In the genomic region with DNA sequence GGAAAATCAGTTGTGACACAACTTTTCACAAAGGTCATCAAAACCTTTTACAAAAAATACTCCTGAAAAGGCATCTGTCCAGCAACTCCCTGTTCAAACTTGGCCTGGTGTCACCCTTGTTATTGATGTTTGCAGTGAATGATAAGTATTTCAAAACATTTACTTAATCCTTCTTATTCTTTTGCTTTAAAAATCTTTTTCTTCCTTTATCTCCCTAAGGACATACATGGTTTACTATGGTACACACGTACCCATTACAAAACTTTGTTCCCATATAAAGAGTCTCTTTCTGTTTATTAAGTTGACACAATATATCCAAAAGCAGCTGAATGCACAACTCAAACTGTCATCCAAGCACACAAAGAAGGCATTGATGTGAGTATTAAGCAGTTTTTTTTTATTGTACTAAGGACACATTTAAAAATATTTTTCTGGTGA, we compare ENCODE assay signal across 1 cellular context.
TF ChIP-seq lines count a peak whose summit lies in the region.

No MANE protein-coding gene starts in this region.

TF ChIP-seq in HepG2, 621 proteins besides CTCF, POLR2A, EP300 and RAD21 (continued from another document and continues in another):
- TF ChIP-seq, protein P1, sequence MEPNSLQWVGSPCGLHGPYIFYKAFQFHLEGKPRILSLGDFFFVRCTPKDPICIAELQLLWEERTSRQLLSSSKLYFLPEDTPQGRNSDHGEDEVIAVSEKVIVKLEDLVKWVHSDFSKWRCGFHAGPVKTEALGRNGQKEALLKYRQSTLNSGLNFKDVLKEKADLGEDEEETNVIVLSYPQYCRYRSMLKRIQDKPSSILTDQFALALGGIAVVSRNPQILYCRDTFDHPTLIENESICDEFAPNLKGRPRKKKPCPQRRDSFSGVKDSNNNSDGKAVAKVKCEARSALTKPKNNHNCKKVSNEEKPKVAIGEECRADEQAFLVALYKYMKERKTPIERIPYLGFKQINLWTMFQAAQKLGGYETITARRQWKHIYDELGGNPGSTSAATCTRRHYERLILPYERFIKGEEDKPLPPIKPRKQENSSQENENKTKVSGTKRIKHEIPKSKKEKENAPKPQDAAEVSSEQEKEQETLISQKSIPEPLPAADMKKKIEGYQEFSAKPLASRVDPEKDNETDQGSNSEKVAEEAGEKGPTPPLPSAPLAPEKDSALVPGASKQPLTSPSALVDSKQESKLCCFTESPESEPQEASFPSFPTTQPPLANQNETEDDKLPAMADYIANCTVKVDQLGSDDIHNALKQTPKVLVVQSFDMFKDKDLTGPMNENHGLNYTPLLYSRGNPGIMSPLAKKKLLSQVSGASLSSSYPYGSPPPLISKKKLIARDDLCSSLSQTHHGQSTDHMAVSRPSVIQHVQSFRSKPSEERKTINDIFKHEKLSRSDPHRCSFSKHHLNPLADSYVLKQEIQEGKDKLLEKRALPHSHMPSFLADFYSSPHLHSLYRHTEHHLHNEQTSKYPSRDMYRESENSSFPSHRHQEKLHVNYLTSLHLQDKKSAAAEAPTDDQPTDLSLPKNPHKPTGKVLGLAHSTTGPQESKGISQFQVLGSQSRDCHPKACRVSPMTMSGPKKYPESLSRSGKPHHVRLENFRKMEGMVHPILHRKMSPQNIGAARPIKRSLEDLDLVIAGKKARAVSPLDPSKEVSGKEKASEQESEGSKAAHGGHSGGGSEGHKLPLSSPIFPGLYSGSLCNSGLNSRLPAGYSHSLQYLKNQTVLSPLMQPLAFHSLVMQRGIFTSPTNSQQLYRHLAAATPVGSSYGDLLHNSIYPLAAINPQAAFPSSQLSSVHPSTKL (CRISPR knock-in tag; IDR thresholded peaks at IDR 0.05): peak; percentile 86
- TF ChIP-seq GATAD2A (CRISPR knock-in tag; IDR thresholded peaks at IDR 0.05): peak; percentile 80; the same call in 1 of the 2 replicates
- 0 out of 4 replicates have a peak, but pooled peaks of 1 of the 2 experiments have one; percentile 10 for TF ChIP-seq MAFK (conservative IDR thresholded peaks at IDR 0.05 in 1 of 2, IDR thresholded peaks at IDR 0.05 in 1 of 2; ENCODE audit: low read length in 2 of 2)
- TF ChIP-seq, protein P2, sequence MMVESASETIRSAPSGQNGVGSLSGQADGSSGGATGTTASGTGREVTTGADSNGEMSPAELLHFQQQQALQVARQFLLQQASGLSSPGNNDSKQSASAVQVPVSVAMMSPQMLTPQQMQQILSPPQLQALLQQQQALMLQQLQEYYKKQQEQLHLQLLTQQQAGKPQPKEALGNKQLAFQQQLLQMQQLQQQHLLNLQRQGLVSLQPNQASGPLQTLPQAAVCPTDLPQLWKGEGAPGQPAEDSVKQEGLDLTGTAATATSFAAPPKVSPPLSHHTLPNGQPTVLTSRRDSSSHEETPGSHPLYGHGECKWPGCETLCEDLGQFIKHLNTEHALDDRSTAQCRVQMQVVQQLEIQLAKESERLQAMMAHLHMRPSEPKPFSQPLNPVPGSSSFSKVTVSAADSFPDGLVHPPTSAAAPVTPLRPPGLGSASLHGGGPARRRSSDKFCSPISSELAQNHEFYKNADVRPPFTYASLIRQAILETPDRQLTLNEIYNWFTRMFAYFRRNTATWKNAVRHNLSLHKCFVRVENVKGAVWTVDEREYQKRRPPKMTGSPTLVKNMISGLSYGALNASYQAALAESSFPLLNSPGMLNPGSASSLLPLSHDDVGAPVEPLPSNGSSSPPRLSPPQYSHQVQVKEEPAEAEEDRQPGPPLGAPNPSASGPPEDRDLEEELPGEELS (CRISPR knock-in tag; IDR thresholded peaks at IDR 0.05): peak; percentile 78
- TF ChIP-seq, protein P3, sequence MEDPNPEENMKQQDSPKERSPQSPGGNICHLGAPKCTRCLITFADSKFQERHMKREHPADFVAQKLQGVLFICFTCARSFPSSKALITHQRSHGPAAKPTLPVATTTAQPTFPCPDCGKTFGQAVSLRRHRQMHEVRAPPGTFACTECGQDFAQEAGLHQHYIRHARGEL (CRISPR knock-in tag; IDR thresholded peaks at IDR 0.05): no peak
- TF ChIP-seq, protein P4, sequence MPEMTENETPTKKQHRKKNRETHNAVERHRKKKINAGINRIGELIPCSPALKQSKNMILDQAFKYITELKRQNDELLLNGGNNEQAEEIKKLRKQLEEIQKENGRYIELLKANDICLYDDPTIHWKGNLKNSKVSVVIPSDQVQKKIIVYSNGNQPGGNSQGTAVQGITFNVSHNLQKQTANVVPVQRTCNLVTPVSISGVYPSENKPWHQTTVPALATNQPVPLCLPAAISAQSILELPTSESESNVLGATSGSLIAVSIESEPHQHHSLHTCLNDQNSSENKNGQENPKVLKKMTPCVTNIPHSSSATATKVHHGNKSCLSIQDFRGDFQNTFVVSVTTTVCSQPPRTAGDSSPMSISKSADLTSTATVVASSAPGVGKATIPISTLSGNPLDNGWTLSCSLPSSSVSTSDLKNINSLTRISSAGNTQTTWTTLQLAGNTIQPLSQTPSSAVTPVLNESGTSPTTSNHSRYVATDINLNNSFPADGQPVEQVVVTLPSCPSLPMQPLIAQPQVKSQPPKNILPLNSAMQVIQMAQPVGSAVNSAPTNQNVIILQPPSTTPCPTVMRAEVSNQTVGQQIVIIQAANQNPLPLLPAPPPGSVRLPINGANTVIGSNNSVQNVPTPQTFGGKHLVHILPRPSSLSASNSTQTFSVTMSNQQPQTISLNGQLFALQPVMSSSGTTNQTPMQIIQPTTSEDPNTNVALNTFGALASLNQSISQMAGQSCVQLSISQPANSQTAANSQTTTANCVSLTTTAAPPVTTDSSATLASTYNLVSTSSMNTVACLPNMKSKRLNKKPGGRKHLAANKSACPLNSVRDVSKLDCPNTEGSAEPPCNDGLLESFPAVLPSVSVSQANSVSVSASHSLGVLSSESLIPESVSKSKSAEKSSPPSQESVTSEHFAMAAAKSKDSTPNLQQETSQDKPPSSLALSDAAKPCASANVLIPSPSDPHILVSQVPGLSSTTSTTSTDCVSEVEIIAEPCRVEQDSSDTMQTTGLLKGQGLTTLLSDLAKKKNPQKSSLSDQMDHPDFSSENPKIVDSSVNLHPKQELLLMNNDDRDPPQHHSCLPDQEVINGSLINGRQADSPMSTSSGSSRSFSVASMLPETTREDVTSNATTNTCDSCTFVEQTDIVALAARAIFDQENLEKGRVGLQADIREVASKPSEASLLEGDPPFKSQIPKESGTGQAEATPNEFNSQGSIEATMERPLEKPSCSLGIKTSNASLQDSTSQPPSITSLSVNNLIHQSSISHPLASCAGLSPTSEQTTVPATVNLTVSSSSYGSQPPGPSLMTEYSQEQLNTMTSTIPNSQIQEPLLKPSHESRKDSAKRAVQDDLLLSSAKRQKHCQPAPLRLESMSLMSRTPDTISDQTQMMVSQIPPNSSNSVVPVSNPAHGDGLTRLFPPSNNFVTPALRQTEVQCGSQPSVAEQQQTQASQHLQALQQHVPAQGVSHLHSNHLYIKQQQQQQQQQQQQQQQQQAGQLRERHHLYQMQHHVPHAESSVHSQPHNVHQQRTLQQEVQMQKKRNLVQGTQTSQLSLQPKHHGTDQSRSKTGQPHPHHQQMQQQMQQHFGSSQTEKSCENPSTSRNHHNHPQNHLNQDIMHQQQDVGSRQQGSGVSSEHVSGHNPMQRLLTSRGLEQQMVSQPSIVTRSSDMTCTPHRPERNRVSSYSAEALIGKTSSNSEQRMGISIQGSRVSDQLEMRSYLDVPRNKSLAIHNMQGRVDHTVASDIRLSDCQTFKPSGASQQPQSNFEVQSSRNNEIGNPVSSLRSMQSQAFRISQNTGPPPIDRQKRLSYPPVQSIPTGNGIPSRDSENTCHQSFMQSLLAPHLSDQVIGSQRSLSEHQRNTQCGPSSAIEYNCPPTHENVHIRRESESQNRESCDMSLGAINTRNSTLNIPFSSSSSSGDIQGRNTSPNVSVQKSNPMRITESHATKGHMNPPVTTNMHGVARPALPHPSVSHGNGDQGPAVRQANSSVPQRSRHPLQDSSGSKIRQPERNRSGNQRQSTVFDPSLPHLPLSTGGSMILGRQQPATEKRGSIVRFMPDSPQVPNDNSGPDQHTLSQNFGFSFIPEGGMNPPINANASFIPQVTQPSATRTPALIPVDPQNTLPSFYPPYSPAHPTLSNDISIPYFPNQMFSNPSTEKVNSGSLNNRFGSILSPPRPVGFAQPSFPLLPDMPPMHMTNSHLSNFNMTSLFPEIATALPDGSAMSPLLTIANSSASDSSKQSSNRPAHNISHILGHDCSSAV (CRISPR knock-in tag; IDR thresholded peaks at IDR 0.05; ENCODE audit: borderline replicate concordance): no peak
- TF ChIP-seq RCOR2 (CRISPR knock-in tag; IDR thresholded peaks at IDR 0.05): peak; percentile 18; the same call in 1 of the 2 replicates
- TF ChIP-seq ZNF331 (CRISPR knock-in tag; IDR thresholded peaks at IDR 0.05): peak; percentile 38; the same call in 1 of the 2 replicates
- peak; percentile 25; the same call in 1 of the 2 replicates for TF ChIP-seq NR2C2 (CRISPR knock-in tag; IDR thresholded peaks at IDR 0.05; ENCODE audit: borderline replicate concordance)
- 0 out of 2 replicates have a peak, but pooled peaks have one; percentile 21 for TF ChIP-seq TOE1 (CRISPR knock-in tag; IDR thresholded peaks at IDR 0.05)
- TF ChIP-seq TCF7 (IDR thresholded peaks at IDR 0.05; ENCODE audit: low read depth): peak; percentile 66
- peak; percentile 27; the same call in 1 of the 2 replicates for TF ChIP-seq HOXA5 (CRISPR knock-in tag; IDR thresholded peaks at IDR 0.05)
- TF ChIP-seq ZNF205 (CRISPR knock-in tag; IDR thresholded peaks at IDR 0.05): no peak
- TF ChIP-seq, protein P5, sequence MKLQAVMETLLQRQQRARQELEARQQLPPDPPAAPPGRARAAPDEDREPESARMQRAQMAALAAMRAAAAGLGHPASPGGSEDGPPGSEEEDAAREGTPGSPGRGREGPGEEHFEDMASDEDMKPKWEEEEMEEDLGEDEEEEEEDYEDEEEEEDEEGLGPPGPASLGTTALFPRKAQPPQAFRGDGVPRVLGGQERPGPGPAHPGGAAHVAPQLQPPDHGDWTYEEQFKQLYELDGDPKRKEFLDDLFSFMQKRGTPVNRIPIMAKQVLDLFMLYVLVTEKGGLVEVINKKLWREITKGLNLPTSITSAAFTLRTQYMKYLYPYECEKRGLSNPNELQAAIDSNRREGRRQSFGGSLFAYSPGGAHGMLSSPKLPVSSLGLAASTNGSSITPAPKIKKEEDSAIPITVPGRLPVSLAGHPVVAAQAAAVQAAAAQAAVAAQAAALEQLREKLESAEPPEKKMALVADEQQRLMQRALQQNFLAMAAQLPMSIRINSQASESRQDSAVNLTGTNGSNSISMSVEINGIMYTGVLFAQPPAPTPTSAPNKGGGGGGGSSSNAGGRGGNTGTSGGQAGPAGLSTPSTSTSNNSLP (IDR thresholded peaks at IDR 0.05; ENCODE audit: low read depth, low read length): 0 out of 2 replicates have a peak, but pooled peaks have one; percentile 5
- peak; percentile 77 for TF ChIP-seq MED1 (CRISPR knock-in tag; IDR thresholded peaks at IDR 0.05)
- TF ChIP-seq, protein P6, sequence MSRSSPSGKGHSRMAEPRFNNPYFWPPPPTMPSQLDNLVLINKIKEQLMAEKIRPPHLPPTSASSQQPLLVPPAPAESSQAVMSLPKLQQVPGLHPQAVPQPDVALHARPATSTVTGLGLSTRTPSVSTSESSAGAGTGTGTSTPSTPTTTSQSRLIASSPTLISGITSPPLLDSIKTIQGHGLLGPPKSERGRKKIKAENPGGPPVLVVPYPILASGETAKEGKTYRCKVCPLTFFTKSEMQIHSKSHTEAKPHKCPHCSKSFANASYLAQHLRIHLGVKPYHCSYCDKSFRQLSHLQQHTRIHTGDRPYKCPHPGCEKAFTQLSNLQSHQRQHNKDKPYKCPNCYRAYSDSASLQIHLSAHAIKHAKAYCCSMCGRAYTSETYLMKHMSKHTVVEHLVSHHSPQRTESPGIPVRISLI (CRISPR knock-in tag; IDR thresholded peaks at IDR 0.05; ENCODE audit: borderline replicate concordance): peak; percentile 47; the same call in 1 of the 2 replicates
- 0 out of 2 replicates have a peak, but pooled peaks have one; percentile 21 for TF ChIP-seq SOX13 (IDR thresholded peaks at IDR 0.05)
- TF ChIP-seq SOX13 (CRISPR knock-in tag; conservative IDR thresholded peaks at IDR 0.05 in 1 of 2, IDR thresholded peaks at IDR 0.05 in 1 of 2): peak in 1 of 2 experiments; percentile 84; a peak in 2 of 4 replicates
- no peak for TF ChIP-seq ZNF577 (CRISPR knock-in tag; IDR thresholded peaks at IDR 0.05; ENCODE audit: borderline replicate concordance, low read depth)
- TF ChIP-seq ZNF468 (CRISPR knock-in tag; IDR thresholded peaks at IDR 0.05): no peak
- 0 out of 2 replicates have a peak, but pooled peaks have one; percentile 44 for TF ChIP-seq ZNF264 (CRISPR knock-in tag; IDR thresholded peaks at IDR 0.05)
- peak; percentile 89 for TF ChIP-seq NCOA2 (CRISPR knock-in tag; IDR thresholded peaks at IDR 0.05)
- no peak for TF ChIP-seq ZNF7 (CRISPR knock-in tag; IDR thresholded peaks at IDR 0.05)
- TF ChIP-seq, protein P7, sequence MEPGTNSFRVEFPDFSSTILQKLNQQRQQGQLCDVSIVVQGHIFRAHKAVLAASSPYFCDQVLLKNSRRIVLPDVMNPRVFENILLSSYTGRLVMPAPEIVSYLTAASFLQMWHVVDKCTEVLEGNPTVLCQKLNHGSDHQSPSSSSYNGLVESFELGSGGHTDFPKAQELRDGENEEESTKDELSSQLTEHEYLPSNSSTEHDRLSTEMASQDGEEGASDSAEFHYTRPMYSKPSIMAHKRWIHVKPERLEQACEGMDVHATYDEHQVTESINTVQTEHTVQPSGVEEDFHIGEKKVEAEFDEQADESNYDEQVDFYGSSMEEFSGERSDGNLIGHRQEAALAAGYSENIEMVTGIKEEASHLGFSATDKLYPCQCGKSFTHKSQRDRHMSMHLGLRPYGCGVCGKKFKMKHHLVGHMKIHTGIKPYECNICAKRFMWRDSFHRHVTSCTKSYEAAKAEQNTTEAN (CRISPR knock-in tag; conservative IDR thresholded peaks at IDR 0.05): 0 out of 2 replicates have a peak, but pooled peaks have one; percentile 25
- peak; percentile 22 for TF ChIP-seq SAP130 (CRISPR knock-in tag; IDR thresholded peaks at IDR 0.05; ENCODE audit: low read depth)
- 0 out of 2 replicates have a peak, but pooled peaks have one; percentile 6 for TF ChIP-seq ATF1 (CRISPR knock-in tag; IDR thresholded peaks at IDR 0.05)
- TF ChIP-seq CREB1 (IDR thresholded peaks at IDR 0.05): no peak
- peak; percentile 52; the same call in 1 of the 2 replicates for TF ChIP-seq CREB1 (CRISPR knock-in tag; IDR thresholded peaks at IDR 0.05)
- 0 out of 2 replicates have a peak, but pooled peaks have one; percentile 13 for TF ChIP-seq MIXL1 (CRISPR knock-in tag; IDR thresholded peaks at IDR 0.05)
- TF ChIP-seq ZNF672 (CRISPR knock-in tag; IDR thresholded peaks at IDR 0.05): no peak
- TF ChIP-seq ZNF878 (CRISPR knock-in tag; IDR thresholded peaks at IDR 0.05): no peak
- peak; percentile 81 for TF ChIP-seq NR2F6 (IDR thresholded peaks at IDR 0.05)
- TF ChIP-seq NR2F6 (CRISPR knock-in tag; IDR thresholded peaks at IDR 0.05): peak; percentile 74
- TF ChIP-seq ONECUT2 (CRISPR knock-in tag; IDR thresholded peaks at IDR 0.05): peak; percentile 63; the same call in 1 of the 2 replicates
